In the genomic region with DNA sequence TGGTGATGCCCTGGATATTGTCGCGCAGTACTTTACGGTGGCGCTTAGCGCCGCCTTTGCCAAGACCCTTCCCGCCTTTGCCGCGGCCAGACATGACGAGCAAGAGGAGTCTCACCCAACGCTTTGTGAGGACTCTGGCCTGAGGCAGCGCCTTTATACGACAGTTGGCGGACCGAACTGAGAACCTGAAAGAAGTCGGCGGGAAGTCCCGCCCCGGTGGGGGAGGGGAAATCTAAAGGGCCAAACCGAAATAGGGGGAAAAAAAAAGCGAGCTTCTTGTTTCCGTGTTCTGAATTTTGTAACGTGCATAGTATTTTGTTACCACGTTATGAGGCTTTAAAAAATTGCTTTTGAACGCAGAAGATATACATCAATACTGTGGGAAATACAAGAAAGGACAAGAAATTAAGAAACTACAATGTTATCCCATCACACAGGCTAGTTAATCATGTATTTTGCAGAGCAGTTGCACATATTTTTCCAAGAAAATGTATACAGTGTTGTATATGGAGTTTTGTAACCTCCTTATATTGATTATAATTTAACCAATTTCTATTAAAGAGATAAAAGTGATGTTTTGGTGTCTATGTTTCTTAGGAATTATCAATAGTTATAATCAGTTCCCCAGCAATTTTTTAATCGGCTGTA, we compare ENCODE assay signal across 8 cellular contexts.
A peak's percentile ranks its signal among the peaks of the same experiment; 100 is the strongest.
DNase-seq lines count a peak whose midpoint lies in the region; ATAC-seq and TF ChIP-seq lines count a peak whose summit lies in the region.
"Not testable (repeated sequence)": the region's sequence is repeated elsewhere in the genome, so short reads cannot be mapped to it uniquely, and the experiment has no call there.

No MANE protein-coding gene starts in this region.

- peak in 1 of 4 donors; percentile 46 for TF ChIP-seq POLR2A in upper lobe of left lung (IDR thresholded peaks at IDR 0.05)

- peaks cover 16% of the 10 kb centered on the region for H3K79me2 ChIP-seq in osteoblast (ENCODE audit: insufficient read depth, low read length)

- H3K9me3 ChIP-seq in osteoblast (ENCODE audit: low read depth, low read length); upper lobe of left lung: not testable (repeated sequence)

- H3K27ac ChIP-seq in osteoblast (ENCODE audit: low read depth, low read length): peak overlapping the region; percentile 18
- H3K27ac ChIP-seq in upper lobe of left lung: peak overlapping the region; percentile 71 to 86 (median 85)

- peak overlapping the region; percentile 69 for H3K4me3 ChIP-seq in osteoblast (ENCODE audit: insufficient read depth, low read length)
- peak overlapping the region in 3 of 4 donors; percentile 42 to 53 (median 45) for H3K4me3 ChIP-seq in upper lobe of left lung

- H4K20me1 ChIP-seq in osteoblast (ENCODE audit: insufficient read depth, low read length): not testable (repeated sequence)

- H3K9me3 Mint-ChIP-seq in activated naive CD4-positive, alpha-beta T cell treated with anti-CD3 and anti-CD28 coated beads, Interleukin-2, amount 10 ng/mL, durations not matched to agents 7 days and 5 days: not testable (repeated sequence)
- H3K9me3 Mint-ChIP-seq in glutamatergic neuron (ENCODE audit: unreplicated experiment): peaks cover 12% of the 10 kb centered on the region

- H3K4me1 Mint-ChIP-seq in activated naive CD4-positive, alpha-beta T cell treated with anti-CD3 and anti-CD28 coated beads, Interleukin-2, amount 10 ng/mL, durations not matched to agents 7 days and 5 days: peaks cover 54% of the 10 kb centered on the region
- peaks cover 12% of the 10 kb centered on the region for H3K4me1 Mint-ChIP-seq in glutamatergic neuron (ENCODE audit: low read depth, unreplicated experiment)

- CTCF ChIA-PET in activated naive CD4-positive, alpha-beta T cell treated with anti-CD3 and anti-CD28 coated beads, Interleukin-2, amount 10 ng/mL, durations not matched to agents 7 days and 5 days (lab: Charles Lee): interaction anchor here (1.0 kb wide), 1 partner anchor 33 kb away, joined by 4 read pairs; a partner anchor contains a TSS

- TF ChIP-seq EP300 in upper lobe of left lung (IDR thresholded peaks at IDR 0.05): peak in 1 of 4 donors; percentile 4

- peak overlapping the region; percentile 52 for H2AFZ ChIP-seq in osteoblast (ENCODE audit: low read length)

- H3K27ac Mint-ChIP-seq in activated naive CD4-positive, alpha-beta T cell treated with anti-CD3 and anti-CD28 coated beads, Interleukin-2, amount 10 ng/mL, durations not matched to agents 7 days and 5 days: peak overlapping the region; percentile 99
- H3K27ac Mint-ChIP-seq in glutamatergic neuron (ENCODE audit: unreplicated experiment): peak overlapping the region; percentile 95

- not testable (repeated sequence) for H3K27me3 ChIP-seq in osteoblast (ENCODE audit: insufficient read depth, low read length); upper lobe of left lung

- TF ChIP-seq CTCF in glutamatergic neuron (IDR thresholded peaks at IDR 0.05; ENCODE audit: partially characterized antibody, unreplicated experiment); osteoblast (IDR thresholded peaks at IDR 0.05; ENCODE audit: extremely low read depth, low read depth, low read length); upper lobe of left lung (IDR thresholded peaks at IDR 0.05): not testable (repeated sequence)

- peak overlapping the region; percentile 71 for H3K4me2 ChIP-seq in osteoblast (ENCODE audit: insufficient read depth, low read length)

- peaks cover 27% of the 10 kb centered on the region for H3K36me3 Mint-ChIP-seq in activated naive CD4-positive, alpha-beta T cell treated with anti-CD3 and anti-CD28 coated beads, Interleukin-2, amount 10 ng/mL, durations not matched to agents 7 days and 5 days
- H3K36me3 Mint-ChIP-seq in glutamatergic neuron (ENCODE audit: unreplicated experiment): not testable (repeated sequence)

- ATAC-seq in GM18511 (IDR thresholded peaks at IDR 0.05; ENCODE audit: unreplicated experiment) (peak; percentile 81), HG02840 (IDR thresholded peaks at IDR 0.05; ENCODE audit: low FRiP score, unreplicated experiment) (peak; percentile 72), SK-N-SH treated with all-trans-retinoic acid at 6 μM for 48 hours (peak; percentile 89), upper lobe of left lung (ENCODE audit: low FRiP score in 2 of 2) (peak; percentile 95)

- WGBS in upper lobe of left lung, 2 donors: 5 to 6% methylated on average over 19 to 24 of the region's 26 CpGs

- peak; percentile 59 for DNase-seq in NCI-H1048 (lab: John Stamatoyannopoulos, UW)
- peak; percentile 84 for DNase-seq in activated naive CD4-positive, alpha-beta T cell treated with anti-CD3 and anti-CD28 coated beads, Interleukin-2, amount 10 ng/mL, durations not matched to agents 7 days and 5 days
- peak; percentile 74 for DNase-seq in glutamatergic neuron
- peak; percentile 15 for DNase-seq in osteoblast (ENCODE audit: insufficient read length, low spot score, missing footprints)
- peak in 1 of 2 donors; percentile 68 for DNase-seq in upper lobe of left lung

- peak overlapping the region; percentile 95 for H3K4me3 Mint-ChIP-seq in activated naive CD4-positive, alpha-beta T cell treated with anti-CD3 and anti-CD28 coated beads, Interleukin-2, amount 10 ng/mL, durations not matched to agents 7 days and 5 days
- H3K4me3 Mint-ChIP-seq in glutamatergic neuron (ENCODE audit: unreplicated experiment): peak overlapping the region; percentile 94

- H3K4me1 ChIP-seq in osteoblast (ENCODE audit: insufficient read depth, low read length) (peaks cover 16% of the 10 kb centered on the region), upper lobe of left lung (peaks cover 7 to 15% (median 8%) of the 10 kb centered on the region in 4 donors)

- not testable (repeated sequence) for H3K36me3 ChIP-seq in osteoblast (ENCODE audit: insufficient read depth, low read length); upper lobe of left lung

- H3K27me3 Mint-ChIP-seq in activated naive CD4-positive, alpha-beta T cell treated with anti-CD3 and anti-CD28 coated beads, Interleukin-2, amount 10 ng/mL, durations not matched to agents 7 days and 5 days; glutamatergic neuron (ENCODE audit: unreplicated experiment): not testable (repeated sequence)
